8 cellular contexts compared by ENCODE assay signal in the genomic region with DNA sequence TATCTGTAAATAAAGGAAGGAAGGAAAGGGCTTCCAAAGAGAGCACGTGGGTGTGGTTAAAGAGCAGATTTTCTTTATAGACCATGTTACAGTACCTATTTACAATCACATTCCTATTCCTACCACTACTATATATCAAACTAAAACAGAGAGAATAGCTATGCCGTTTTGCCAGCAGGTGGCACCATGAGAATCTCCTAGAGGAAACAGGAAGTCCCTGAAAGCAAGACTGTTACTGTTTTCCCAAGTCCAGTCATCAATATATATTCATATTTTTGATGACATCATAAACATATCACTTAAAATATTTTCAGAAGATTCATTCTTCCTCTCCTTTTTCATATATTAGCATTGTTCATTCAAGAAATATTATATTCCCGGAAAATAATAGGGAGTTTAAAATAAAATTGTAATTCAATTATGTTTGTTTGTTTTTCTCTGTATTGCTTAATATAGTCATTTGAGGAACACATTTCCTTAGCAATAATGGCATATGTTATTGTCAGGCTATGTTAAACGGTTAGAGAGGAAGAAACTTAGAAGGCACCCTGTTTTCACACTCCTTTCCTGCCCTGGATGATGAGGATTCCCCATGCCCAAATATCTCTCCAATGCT. TPM values are rescaled to one million over a fixed set of nuclear protein-coding genes. Genes with fewer than 3 reads are reported as not detected.
A peak's percentile ranks its signal among the peaks of the same experiment; 100 is the strongest.
DNase-seq lines count a peak whose midpoint lies in the region; ATAC-seq and TF ChIP-seq lines count a peak whose summit lies in the region.

No MANE protein-coding gene starts in this region.

- DNase-seq in DMS153 treated with DMSO at 0.1 percent for 48 hours (lab: John Stamatoyannopoulos, UW; ENCODE audit: unreplicated experiment): peak; percentile 94
- peak; percentile 23 for DNase-seq in KG1 (lab: John Stamatoyannopoulos, UW)
- peak; percentile 60 to 68 for DNase-seq in PC-9
- DNase-seq in activated T-helper 9 cell treated with anti-CD3 and anti-CD28 coated beads, Interleukin-2, amount 50 U/mL, for 16 hours (ENCODE audit: low read depth): peak; percentile 10
- DNase-seq in germinal center (ENCODE audit: low spot score): peak; percentile 54
- DNase-seq in pons (ENCODE audit: low spot score): peak; percentile 64
- DNase-seq in ecto neural progenitor cell (ENCODE audit: low spot score): no peak

- peak; percentile 82 for TF ChIP-seq CTCF in PC-9 (conservative IDR thresholded peaks at IDR 0.05)

- peaks cover 28% of the 10 kb centered on the region for H3K4me1 ChIP-seq in PC-9 (replicated peaks; ENCODE audit: insufficient read depth)

- H2AFZ ChIP-seq in PC-9: no peak overlapping the region

- no peaks in the 10 kb centered on the region for H3K27me3 ChIP-seq in PC-9 (ENCODE audit: insufficient read depth, low read depth)

- BruUV-seq in PC-9 (replicated peaks; lab: Mats Ljungman, UMichigan): no TSS peak

- peaks cover 3% of the 10 kb centered on the region; the same call in 1 of the 2 replicates for H3K9me3 ChIP-seq in PC-9 (ENCODE audit: insufficient read depth, low read depth)

- no peaks in the 10 kb centered on the region for H3K79me2 ChIP-seq in PC-9 (ENCODE audit: low read depth)

- H4K20me1 ChIP-seq in PC-9 (ENCODE audit: insufficient read depth): no peaks in the 10 kb centered on the region

- H3K4me2 ChIP-seq in PC-9: no peak overlapping the region

- no peaks in the 10 kb centered on the region for H3K36me3 ChIP-seq in PC-9 (ENCODE audit: low read depth)

- CTCF ChIA-PET in PC-9 (lab: Charles Lee): interaction anchor here (0.6 to 1.9 kb wide), 4 partner anchors 217 to 468 kb away, joined by 3 to 14 read pairs (median 9); no protein-coding TSS in a partner anchor

- POLR2A ChIA-PET in PC-9 (lab: Charles Lee; ENCODE audit: unreplicated experiment): no interaction called here

- H3K9me2 ChIP-seq in PC-9 (ENCODE audit: insufficient read depth): no peaks in the 10 kb centered on the region

- no peak overlapping the region for H3K4me3 ChIP-seq in PC-9

- intact Hi-C loops in PC-9 (cut with micrococcal nuclease; ENCODE audit: unreplicated experiment): loop anchor here (1.0 kb wide), 2 partner anchors 321 to 461 kb away; no protein-coding TSS in a partner anchor

- no peaks in the 10 kb centered on the region for H3F3A ChIP-seq in PC-9 (ENCODE audit: insufficient read depth, low read depth)

- ATAC-seq in GM21515 (IDR thresholded peaks at IDR 0.05; ENCODE audit: unreplicated experiment): peak; percentile 70

- no peak overlapping the region for H3K27ac ChIP-seq in PC-9

RNA-seq across cellular contexts. Expression of gene CCDC190, which starts 6.6 kb away (rescaled TPM):
- total RNA-seq in PC-9 (2021): not detected in 2 replicates
